ENCODE assay signal across 35 cellular contexts in the genomic region with DNA sequence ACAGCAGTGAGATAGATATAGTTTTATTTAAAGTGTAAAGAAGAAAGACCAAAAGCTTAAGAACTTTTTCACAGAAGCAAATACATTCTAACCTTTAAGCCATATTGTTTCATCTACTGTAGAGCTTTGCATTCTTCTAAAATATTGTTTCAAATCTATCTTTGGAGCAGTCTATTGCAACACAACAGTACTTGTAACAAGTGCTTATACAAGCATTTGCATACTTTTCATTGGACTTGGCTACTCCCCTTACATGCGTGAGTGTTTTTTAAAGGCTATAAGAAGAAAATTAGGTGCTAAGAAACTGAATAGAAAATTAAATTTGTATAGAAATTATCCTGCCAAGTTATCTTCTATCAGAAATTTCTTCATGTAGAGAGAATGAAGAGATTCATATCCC. TPM values are rescaled to one million over a fixed set of nuclear protein-coding genes. Genes with fewer than 3 reads are reported as not detected.
"Had no signal": no experiment of that assay in that cellular context is flagged by ENCODE, and none has a peak within 500 bp of the region (broad histone marks: within the 10 kb centered on the region; RNA-seq: fewer than 3 reads in every experiment).

No MANE protein-coding gene starts in this region.

- H3K36me3 ChIP-seq: MG63 had no signal

- H3K27ac ChIP-seq: KMS-11 had no signal

- DNase-seq: Karpas-422, Kasumi-1, MG63, MM.1S, MV-4-11, NCI-H1048, NCI-H1092, NCI-H1092 treated with DMSO at 0.1 percent for 48 hours, NCI-H1105, NCI-H1105 treated with DMSO at 0.1 percent for 48 hours, NCI-H1417, NCI-H1417 treated with DMSO at 0.1 percent for 48 hours, NCI-H1436, NCI-H1436 treated with DMSO at 0.1 percent for 48 hours, NCI-H146, NCI-H1694, NCI-H1694 treated with DMSO at 0.1 percent for 48 hours, NCI-H187, NCI-H187 treated with DMSO at 0.1 percent for 48 hours, NCI-H1930, NCI-H2029, NCI-H2029 treated with DMSO at 0.1 percent for 48 hours, NCI-H2081, NCI-H2081 treated with DMSO at 0.1 percent for 48 hours, NCI-H2107, NCI-H2171, NCI-H2171 treated with DMSO at 0.1 percent for 48 hours, NCI-H2227 treated with DMSO at 0.1 percent for 48 hours, NCI-H226, NCI-H345, NCI-H446, NCI-H446 treated with DMSO at 0.1 percent for 48 hours, NCI-H510A had no signal

- H3K9ac ChIP-seq: KMS-11 had no signal

- H3K9me3 ChIP-seq: MG63 had no signal

- H3K4me3 ChIP-seq: MG63 had no signal

- H3K27me3 ChIP-seq: MG63 had no signal

RNA-seq across cellular contexts. Expression of gene SEMA3E, which starts 45.3 kb away (rescaled TPM):
- total RNA-seq: M059J had no signal
